In genomic region chr1:41499591-41499990, GRCh38 we compare ENCODE assay signal across 16 cellular contexts. TPM values are rescaled to one million over a fixed set of nuclear protein-coding genes. Genes with fewer than 3 reads are reported as not detected.
DNase-seq lines count a peak whose midpoint lies in the region; ATAC-seq and TF ChIP-seq lines count a peak whose summit lies in the region.
"Had no signal": no experiment of that assay in that cellular context is flagged by ENCODE, and none has a peak within 500 bp of the region (broad histone marks: within the 10 kb centered on the region; RNA-seq: fewer than 3 reads in every experiment).

No MANE protein-coding gene starts in this region.

- H3K9me3 ChIP-seq in MG63: no peaks in the 10 kb centered on the region
- H3K9me3 ChIP-seq in mammary epithelial cell (replicated peaks; ENCODE audit: insufficient read depth, low read length): no peaks in the 10 kb centered on the region
- no peaks in the 10 kb centered on the region for H3K9me3 ChIP-seq in mesenchymal stem cell (ENCODE audit: control insufficient read depth, low read length)
- no peaks in the 10 kb centered on the region for H3K9me3 ChIP-seq in thoracic aorta
- no peaks in the 10 kb centered on the region for H3K9me3 ChIP-seq in spleen

- no peak overlapping the region for H4K91ac ChIP-seq in mesenchymal stem cell (ENCODE audit: low read length)

- peak overlapping the region; percentile 43 for H2AK5ac ChIP-seq in mesenchymal stem cell (ENCODE audit: low read length, severe bottlenecking)

- dilution Hi-C loops in mammary epithelial cell (cut with HindIII; ENCODE audit: low sequenced_read_pairs): no loop called here

- no peak overlapping the region for H3K23ac ChIP-seq in mesenchymal stem cell (ENCODE audit: low read length in 2 of 2)

- no peak overlapping the region for H2AFZ ChIP-seq in mammary epithelial cell (ENCODE audit: low read depth, low read length)
- no peak overlapping the region for H2AFZ ChIP-seq in mesenchymal stem cell (ENCODE audit: low read depth, low read length)

- TF ChIP-seq CTCF in mammary epithelial cell (conservative IDR thresholded peaks at IDR 0.05 in 1 of 2, IDR thresholded peaks at IDR 0.05 in 1 of 2; ENCODE audit: extremely low read depth in 1 of 2, insufficient read depth in 1 of 2, low read depth in 1 of 2, low read length in 2 of 2): no peak
- TF ChIP-seq CTCF in thoracic aorta (IDR thresholded peaks at IDR 0.05): no peak
- TF ChIP-seq CTCF in spleen (IDR thresholded peaks at IDR 0.05 in 8 of 11, conservative IDR thresholded peaks at IDR 0.05 in 3 of 11): no peak

- H3K4me3 ChIP-seq in MG63: no peak overlapping the region
- no peak overlapping the region for H3K4me3 ChIP-seq in mammary epithelial cell (replicated peaks in 1 of 3; ENCODE audit: insufficient read depth in 1 of 3, low read depth in 2 of 3, low read length in 3 of 3)
- H3K4me3 ChIP-seq in mesenchymal stem cell (ENCODE audit: insufficient read depth in 1 of 2, low read depth in 1 of 2, low read length in 2 of 2): no peak overlapping the region
- H3K4me3 ChIP-seq in thoracic aorta: no peak overlapping the region
- H3K4me3 ChIP-seq in spleen: no peak overlapping the region
- H3K4me3 ChIP-seq: GM12878, SJSA1 had no signal

- H2BK5ac ChIP-seq in mesenchymal stem cell (ENCODE audit: low read depth, low read length, poor library complexity, severe bottlenecking): no peak overlapping the region

- H3K4me1 ChIP-seq in mammary epithelial cell (ENCODE audit: insufficient read depth, low read length): peaks cover 73% of the 10 kb centered on the region
- peaks cover 58% of the 10 kb centered on the region for H3K4me1 ChIP-seq in mesenchymal stem cell (ENCODE audit: control insufficient read depth, insufficient read depth, low read depth, low read length)
- H3K4me1 ChIP-seq in thoracic aorta (ENCODE audit: control insufficient read depth in 1 of 2, low read depth in 2 of 2): peaks cover 44 to 77% of the 10 kb centered on the region in 2 donors
- peaks cover 0 to 42% (median 23%) of the 10 kb centered on the region in 6 donors for H3K4me1 ChIP-seq in spleen

- intact Hi-C loops in mammary epithelial cell (cut with micrococcal nuclease): no loop called here
- intact Hi-C loops in spleen (cut with DNase I; ENCODE audit: low total_unique reads): no loop called here

- no peaks in the 10 kb centered on the region for H4K20me1 ChIP-seq in mammary epithelial cell (ENCODE audit: insufficient read depth, low read length)

- no peaks in the 10 kb centered on the region for H3K79me2 ChIP-seq in mammary epithelial cell (ENCODE audit: insufficient read depth, low read length)

- H2BK120ac ChIP-seq in mesenchymal stem cell (ENCODE audit: low read depth, low read length): no peak overlapping the region

- H3K27me3 ChIP-seq in MG63 (no peaks in the 10 kb centered on the region), mammary epithelial cell (ENCODE audit: insufficient read depth, low read length) (no peaks in the 10 kb centered on the region), mesenchymal stem cell (ENCODE audit: control insufficient read depth in 1 of 2, insufficient read depth in 1 of 2, low read length in 2 of 2) (peaks cover 0 to 6% of the 10 kb centered on the region in 2 experiments), thoracic aorta (replicated peaks; ENCODE audit: insufficient read depth) (no peaks in the 10 kb centered on the region), spleen (replicated peaks in 1 of 7) (peaks cover 0 to 28% (median 13%) of the 10 kb centered on the region in 7 donors)
- H3K27me3 ChIP-seq: SJSA1 had no signal

- H3K36me3 ChIP-seq in MG63: no peaks in the 10 kb centered on the region
- H3K36me3 ChIP-seq in mammary epithelial cell (ENCODE audit: insufficient read depth, low read length): no peaks in the 10 kb centered on the region
- H3K36me3 ChIP-seq in mesenchymal stem cell (ENCODE audit: control insufficient read depth in 1 of 2, insufficient read depth in 2 of 2, low read depth in 1 of 2, low read length in 2 of 2): no peaks in the 10 kb centered on the region
- no peaks in the 10 kb centered on the region for H3K36me3 ChIP-seq in thoracic aorta
- no peaks in the 10 kb centered on the region for H3K36me3 ChIP-seq in spleen

- in situ Hi-C loops in mammary epithelial cell (cut with MboI; ENCODE audit: low sequenced_read_pairs in 2 of 2): no loop called here

- no peak for ATAC-seq in thoracic aorta (ENCODE audit: insufficient number of reproducible peaks, low FRiP score, low read depth)
- ATAC-seq: effector memory CD8-positive, alpha-beta T cell; GM12878 had no signal

- no peak overlapping the region for H3K4ac ChIP-seq in mesenchymal stem cell (ENCODE audit: low read depth in 1 of 2, low read length in 2 of 2)

- H3K4me2 ChIP-seq in mammary epithelial cell (ENCODE audit: insufficient read depth, low read depth, low read length): no peak overlapping the region
- no peak overlapping the region for H3K4me2 ChIP-seq in mesenchymal stem cell (ENCODE audit: low read length, poor library complexity, severe bottlenecking)

- no peak for TF ChIP-seq POLR2A in spleen (IDR thresholded peaks at IDR 0.05)

- H3K79me1 ChIP-seq in mesenchymal stem cell (replicated peaks; ENCODE audit: low read length, poor library complexity, severe bottlenecking): no peaks in the 10 kb centered on the region

- WGBS in mammary epithelial cell (ENCODE audit: low coverage, missing lambda C conversion rate): 35% methylated on average over 2 of the region's 2 CpGs
- WGBS in mesenchymal stem cell: 100% methylated on average over 1 of the region's 2 CpGs
- 74 to 91% (median 84%) methylated on average over 2 of the region's 2 CpGs for WGBS in spleen, 5 donors

- no peak overlapping the region for H3K14ac ChIP-seq in mesenchymal stem cell (ENCODE audit: low read length in 2 of 2)

- no peak overlapping the region for H4K8ac ChIP-seq in mesenchymal stem cell (ENCODE audit: low read length)

- peak overlapping the region in 1 of 2 experiments; percentile 30 for H2BK12ac ChIP-seq in mesenchymal stem cell (ENCODE audit: low read length in 2 of 2)

- peak; percentile 25 for DNase-seq in MG63
- no peak for DNase-seq in mammary epithelial cell
- DNase-seq in mesenchymal stem cell: no peak
- no peak for DNase-seq in thoracic aorta (ENCODE audit: low spot score)
- no peak for DNase-seq in spleen
- no peak for DNase-seq in NCI-H187 treated with DMSO at 0.1 percent for 48 hours (lab: John Stamatoyannopoulos, UW)
- DNase-seq in NCI-H345 treated with DMSO at 0.1 percent for 48 hours (lab: John Stamatoyannopoulos, UW; ENCODE audit: unreplicated experiment): no peak
- DNase-seq: activated CD4-positive, CD25-positive, alpha-beta regulatory T cell; AML-193; central memory CD4-positive, alpha-beta T cell; effector memory CD8-positive, alpha-beta T cell; naive B cell; NCI-H146; stimulated activated naive CD4-positive, alpha-beta T cell had no signal

- CTCF ChIA-PET in mammary epithelial cell (lab: Charles Lee; ENCODE audit: low non-redundant PET): no interaction called here

- H3K27ac ChIP-seq in mammary epithelial cell (ENCODE audit: insufficient read depth, low read depth, low read length) (peak overlapping the region; percentile 1), mesenchymal stem cell (ENCODE audit: low read length, poor library complexity, severe bottlenecking) (no peak overlapping the region), thoracic aorta (peak overlapping the region; percentile 84 to 87), spleen (no peak overlapping the region)
- H3K27ac ChIP-seq: SJSA1 had no signal

- no peak overlapping the region for H2BK15ac ChIP-seq in mesenchymal stem cell (ENCODE audit: low read depth, poor library complexity, severe bottlenecking)

- no peak overlapping the region for H3K18ac ChIP-seq in mesenchymal stem cell (ENCODE audit: low read depth in 1 of 2, low read length in 2 of 2)

- BruUV-seq in mammary epithelial cell (replicated peaks; lab: Mats Ljungman, UMichigan): no TSS peak

- no peak overlapping the region for H3K9ac ChIP-seq in mammary epithelial cell (ENCODE audit: insufficient read depth, low read length)
- H3K9ac ChIP-seq in mesenchymal stem cell (ENCODE audit: low read length): no peak overlapping the region

RNA-seq across cellular contexts. Expression of gene EDN2, which starts 15.1 kb away (rescaled TPM):
- 3.0 and 4.7 TPM in 2 replicates for total RNA-seq in MG63 (2014; rRNA removed; shearing (Covaris generic); ENCODE audit: low replicate concordance)
- total RNA-seq in mammary epithelial cell: 1 to 10 TPM in 1 of 2 donors, under 1 TPM in 1; 0.56 to 1.3 TPM
- polyA plus RNA-seq in mammary epithelial cell: 1.4 TPM
- polyA minus RNA-seq in mammary epithelial cell: not detected
- 0.15 TPM for polyA plus RNA-seq in mesenchymal stem cell (2013, experiment 1 of 2)
- polyA plus RNA-seq in mesenchymal stem cell (2013, experiment 2 of 2): 0.15 TPM
- not detected for total RNA-seq in thoracic aorta
- total RNA-seq in spleen: not detected
- polyA plus RNA-seq in spleen: not detected

Comparison
In these comparisons a context has a peak if more than half of its experiments do, and no peak if none do; other contexts are left out.
1. H3K27ac ChIP-seq: peak in mammary epithelial cell (single experiment) and thoracic aorta (2 of 2); none in mesenchymal stem cell (single experiment) and spleen (0 of 8).